ENCODE assay signal across 1 cellular context in genomic region chr4:89307185-89307445, GRCh38.
TF ChIP-seq lines count a peak whose summit lies in the region.

No MANE protein-coding gene starts in this region.

TF ChIP-seq in H1, 55 proteins besides CTCF, POLR2A, EP300 and RAD21:
- TF ChIP-seq TEAD4 (IDR thresholded peaks at IDR 0.05; ENCODE audit: low read depth, low read length) (no peak), CTBP2 (IDR thresholded peaks at IDR 0.05; ENCODE audit: borderline replicate concordance, insufficient read depth, insufficient read length, low read length) (no peak), KDM1A (IDR thresholded peaks at IDR 0.05; ENCODE audit: borderline replicate concordance, low read length) (no peak), ATF3 (IDR thresholded peaks at IDR 0.05; ENCODE audit: insufficient read depth, low read depth, low read length) (no peak), SUZ12 (IDR thresholded peaks at IDR 0.05; ENCODE audit: low read length) (no peak), USF2 (IDR thresholded peaks at IDR 0.05; ENCODE audit: low read length) (no peak), CBX8 (IDR thresholded peaks at IDR 0.05; ENCODE audit: borderline replicate concordance, low read depth, low read length) (no peak), GABPA (IDR thresholded peaks at IDR 0.05; ENCODE audit: borderline replicate concordance, insufficient read depth, low read length) (no peak), BACH1 (IDR thresholded peaks at IDR 0.05; ENCODE audit: low read length) (no peak), MAFK (IDR thresholded peaks at IDR 0.05; ENCODE audit: low read depth, low read length) (no peak), NRF1 (IDR thresholded peaks at IDR 0.05; ENCODE audit: low read depth, low read length) (no peak), EZH2 (IDR thresholded peaks at IDR 0.05; ENCODE audit: low read depth, low read length, severe bottlenecking) (no peak), TAF7 (optimal IDR thresholded peaks at IDR 0.05; ENCODE audit: borderline replicate concordance, low read depth, low read length) (no peak)
